16 cellular contexts compared by ENCODE assay signal in genomic region chr17:48060249-48060648, GRCh38. TPM values are rescaled to one million over a fixed set of nuclear protein-coding genes. Genes with fewer than 3 reads are reported as not detected.
DNase-seq lines count a peak whose midpoint lies in the region; ATAC-seq and TF ChIP-seq lines count a peak whose summit lies in the region.
"Had no signal": no experiment of that assay in that cellular context is flagged by ENCODE, and none has a peak within 500 bp of the region (broad histone marks: within the 10 kb centered on the region; RNA-seq: fewer than 3 reads in every experiment).

No MANE protein-coding gene starts in this region.

- TF ChIP-seq CTCF in Calu3 (IDR thresholded peaks at IDR 0.05; ENCODE audit: unreplicated experiment) (no peak), IMR-90 (conservative IDR thresholded peaks at IDR 0.05; ENCODE audit: low read depth, low read length) (no peak), endodermal cell (conservative IDR thresholded peaks at IDR 0.05) (no peak)

- no peak for TF ChIP-seq RAD21 in IMR-90 (IDR thresholded peaks at IDR 0.05; ENCODE audit: low read length)

- no peak overlapping the region for H3K18ac ChIP-seq in IMR-90 (ENCODE audit: low read depth, low read length)

- WGBS in IMR-90 (ENCODE audit: extremely low coverage in 2 of 2, insufficient read length in 1 of 2), 2 experiments = no CpG with 5 or more reads among the region's 7 CpGs
- 89 to 95% methylated on average over 4 to 7 of the region's 7 CpGs for WGBS in endodermal cell (ENCODE audit: insufficient coverage in 1 of 2, insufficient read length in 1 of 2), 2 experiments

- peaks cover 25 to 83% of the 10 kb centered on the region in 2 experiments for H3K79me1 ChIP-seq in IMR-90 (ENCODE audit: low read depth in 1 of 2, low read length in 2 of 2)

- peak overlapping the region; percentile 18 for H2AK9ac ChIP-seq in IMR-90 (replicated peaks; ENCODE audit: low read depth, low read length, poor library complexity)

- no peak overlapping the region for H3K27ac ChIP-seq in IMR-90 (ENCODE audit: insufficient read depth, low read length)
- no peak overlapping the region for H3K27ac ChIP-seq in endodermal cell (ENCODE audit: low read depth, low read length)
- H3K27ac ChIP-seq: BLaER1, lower lobe of right lung had no signal

- no peak overlapping the region for H4K91ac ChIP-seq in IMR-90 (ENCODE audit: insufficient read depth, low read depth, low read length)

- no peak overlapping the region for H2AK5ac ChIP-seq in IMR-90 (ENCODE audit: low read depth, low read length)

- no peak overlapping the region for H3K56ac ChIP-seq in IMR-90 (ENCODE audit: extremely low read depth, insufficient read depth, low read length)

- H3K4me2 ChIP-seq in IMR-90 (ENCODE audit: low read depth, low read length) = no peak overlapping the region
- H3K4me2 ChIP-seq: BLaER1 had no signal

- peaks cover 92% of the 10 kb centered on the region for H3K36me3 Mint-ChIP-seq in Calu3 (ENCODE audit: insufficient read depth, unreplicated experiment)
- peaks cover 81% of the 10 kb centered on the region for H3K36me3 Mint-ChIP-seq in endodermal cell (ENCODE audit: low read depth)
- H3K36me3 Mint-ChIP-seq in T-cell = peaks cover 53% of the 10 kb centered on the region

- H3K9me3 ChIP-seq in IMR-90 (ENCODE audit: control insufficient read depth, insufficient read depth, low read length) = no peaks in the 10 kb centered on the region
- no peaks in the 10 kb centered on the region for H3K9me3 ChIP-seq in endodermal cell (ENCODE audit: control insufficient read depth, low read length)
- H3K9me3 ChIP-seq: BLaER1, lower lobe of right lung had no signal

- H3K27ac Mint-ChIP-seq in Calu3 (ENCODE audit: unreplicated experiment) (peak overlapping the region; percentile 45), endodermal cell (peak overlapping the region; percentile 77), T-cell (no peak overlapping the region)

- H3K27me3 ChIP-seq in IMR-90 (ENCODE audit: control insufficient read depth, insufficient read depth, low read length) (no peaks in the 10 kb centered on the region), endodermal cell (ENCODE audit: control insufficient read depth, insufficient read depth, low read length, poor library complexity, severe bottlenecking) (no peaks in the 10 kb centered on the region)
- H3K27me3 ChIP-seq: BLaER1 had no signal

- H3K9me3 Mint-ChIP-seq in Calu3 (ENCODE audit: low read depth, unreplicated experiment) = no peaks in the 10 kb centered on the region
- H3K9me3 Mint-ChIP-seq in endodermal cell = no peaks in the 10 kb centered on the region
- H3K9me3 Mint-ChIP-seq in T-cell = no peaks in the 10 kb centered on the region

- no peak overlapping the region for H2BK5ac ChIP-seq in IMR-90 (ENCODE audit: low read depth, low read length, poor library complexity, severe bottlenecking)

- no peak overlapping the region for H4K5ac ChIP-seq in IMR-90 (ENCODE audit: low read depth, low read length)

- BruUV-seq in Calu3 (replicated peaks; lab: Mats Ljungman, UMichigan) (no TSS peak), IMR-90 (replicated peaks; lab: Mats Ljungman, UMichigan) (no TSS peak)

- intact Hi-C loops in Calu3 (cut with micrococcal nuclease; ENCODE audit: unreplicated experiment) = no loop called here
- intact Hi-C loops in IMR-90 (cut with micrococcal nuclease) = no loop called here
- intact Hi-C loops in sciatic nerve (cut with DNase I) = no loop called here

- dilution Hi-C loops in IMR-90 (cut with HindIII; ENCODE audit: low sequenced_read_pairs, unreplicated experiment) = no loop called here

- H2BK120ac ChIP-seq in IMR-90 (ENCODE audit: low read depth, low read length) = no peak overlapping the region

- H4K20me1 ChIP-seq in IMR-90 (ENCODE audit: insufficient read depth, low read length) = peaks cover 9% of the 10 kb centered on the region

- DNase-seq in Calu3 (no peak), IMR-90 (no peak), endodermal cell (no peak), sciatic nerve (ENCODE audit: low spot score) (peak; percentile 59), NAMALWA (ENCODE audit: low spot score) (no peak), T-cell (no peak), mucosa of gallbladder (ENCODE audit: low spot score) (no peak)
- DNase-seq: effector memory CD4-positive, alpha-beta T cell; lower lobe of right lung; MM.1S; NK-92 treated with Interleukin-12 subunit alpha and Interleukin-12 subunit beta, amount 100 ng/mL, for 24 hours; SHP77; stimulated activated CD4-positive, alpha-beta T cell treated with anti-CD3 and anti-CD28 coated beads, Interleukin-4, amount 100 ng/mL, for 4 hours; T1000 had no signal

- peaks cover 71% of the 10 kb centered on the region for H3K36me3 ChIP-seq in IMR-90 (ENCODE audit: control insufficient read depth, insufficient read depth, low read length)
- H3K36me3 ChIP-seq in endodermal cell (ENCODE audit: control insufficient read depth, insufficient read depth, low read length) = peaks cover 89% of the 10 kb centered on the region

- no peak overlapping the region for H3K4me3 ChIP-seq in IMR-90 (ENCODE audit: insufficient read depth, low read depth, low read length)
- H3K4me3 ChIP-seq in endodermal cell (ENCODE audit: low read length) = no peak overlapping the region
- H3K4me3 ChIP-seq: BLaER1, lower lobe of right lung had no signal

- in situ Hi-C loops in IMR-90 (cut with MboI; ENCODE audit: low sequenced_read_pairs) = no loop called here

- H3K9ac ChIP-seq in IMR-90 (ENCODE audit: low read depth, low read length) = no peak overlapping the region
- no peak overlapping the region for H3K9ac ChIP-seq in endodermal cell (ENCODE audit: extremely low read depth, low read length, poor library complexity, severe bottlenecking)
- H3K9ac ChIP-seq: BLaER1 had no signal

- CTCF ChIA-PET in Calu3 (lab: Charles Lee) = interaction anchor here (0.6 kb wide), 1 partner anchor 211 kb away, joined by 3 read pairs; no protein-coding TSS in a partner anchor
- CTCF ChIA-PET in IMR-90 (lab: Yijun Ruan, JAX) = no interaction called here
- CTCF ChIA-PET in T-cell (lab: Charles Lee) = no interaction called here

- H2AFZ ChIP-seq in IMR-90 (replicated peaks; ENCODE audit: low read length, poor library complexity) = no peak overlapping the region

- H3K4me3 Mint-ChIP-seq in Calu3 (ENCODE audit: low read depth, unreplicated experiment) = no peak overlapping the region
- no peak overlapping the region for H3K4me3 Mint-ChIP-seq in endodermal cell
- H3K4me3 Mint-ChIP-seq in T-cell = no peak overlapping the region

- H3K4me1 Mint-ChIP-seq in Calu3 (ENCODE audit: low read depth, unreplicated experiment) (peaks cover 24% of the 10 kb centered on the region), endodermal cell (peaks cover 31% of the 10 kb centered on the region), T-cell (peaks cover 10 to 20% (median 12%) of the 10 kb centered on the region in 3 donors)

- H3K4me1 ChIP-seq in IMR-90 (ENCODE audit: control insufficient read depth, insufficient read depth, low read length) = peaks cover 8% of the 10 kb centered on the region
- H3K4me1 ChIP-seq in endodermal cell (ENCODE audit: control insufficient read depth, insufficient read depth, low read length) = peaks cover 7% of the 10 kb centered on the region

- no peak overlapping the region for H2BK20ac ChIP-seq in IMR-90 (ENCODE audit: low read depth, low read length)

- no peaks in the 10 kb centered on the region for H3K27me3 Mint-ChIP-seq in Calu3 (ENCODE audit: unreplicated experiment)
- H3K27me3 Mint-ChIP-seq in endodermal cell (ENCODE audit: insufficient read depth) = no peaks in the 10 kb centered on the region
- H3K27me3 Mint-ChIP-seq in T-cell = no peaks in the 10 kb centered on the region

- H3K14ac ChIP-seq in IMR-90 (replicated peaks; ENCODE audit: low read depth, low read length) = no peak overlapping the region

- no peak for TF ChIP-seq POLR2A in IMR-90 (IDR thresholded peaks at IDR 0.05; ENCODE audit: low read depth, low read length)

- no peak for ATAC-seq in IMR-90 (ENCODE audit: low read depth)
- ATAC-seq in sciatic nerve = peak; percentile 41
- ATAC-seq in T-cell (replicated peaks in 1 of 4) = no peak
- ATAC-seq: lower lobe of right lung had no signal

- H4K8ac ChIP-seq in IMR-90 (ENCODE audit: low read depth in 2 of 2, low read length in 2 of 2) = peak overlapping the region in 1 of 2 experiments; percentile 39; a peak in 1 of 4 replicates

- POLR2A ChIA-PET in IMR-90 (lab: Charles Lee; ENCODE audit: unreplicated experiment) (no interaction called here), T-cell (lab: Charles Lee) (no interaction called here)

- H3K4ac ChIP-seq in IMR-90 (ENCODE audit: low read depth, low read length) = no peak overlapping the region

- H3K23ac ChIP-seq in IMR-90 (ENCODE audit: low read depth, low read length) = peak overlapping the region; percentile 40; the same call in 1 of the 2 replicates

- H2BK15ac ChIP-seq in IMR-90 (ENCODE audit: low read depth, low read length) = no peak overlapping the region

- H3K9me1 ChIP-seq in IMR-90 (ENCODE audit: insufficient read depth, low read length) = peaks cover 19% of the 10 kb centered on the region

RNA-seq across cellular contexts. Expression of gene NFE2L1, which starts 12.1 kb away (rescaled TPM):
- total RNA-seq in Calu3 (2022) = 216 and 247 TPM in 2 replicates
- 35.6 and 42.8 TPM in 2 replicates for total RNA-seq in IMR-90 (2012; rRNA removed)
- polyA plus RNA-seq in IMR-90 (2012; rRNA removed) = 122 and 125 TPM in 2 replicates
- 97.7 and 130 TPM in 2 replicates for polyA plus RNA-seq in IMR-90 (2012; cell fraction: cytosol; rRNA removed)
- polyA plus RNA-seq in IMR-90 (2012; cell fraction: nucleus; rRNA removed; ENCODE audit: low replicate concordance) = 91.5 and 108 TPM in 2 replicates
- 100 to 1,000 TPM; 122 to 135 TPM for total RNA-seq in endodermal cell
- polyA plus RNA-seq in endodermal cell (2013, experiment 1 of 2) = 123 TPM
- polyA plus RNA-seq in endodermal cell (2013, experiment 2 of 2) = 113 TPM
- 287 TPM for total RNA-seq in sciatic nerve
- total RNA-seq in T-cell = 10 to 100 TPM; 30.3 to 61.6 (median 43.9) TPM
- 207 TPM for total RNA-seq in mucosa of gallbladder

RNA-seq across cellular contexts. Expression of gene COPZ2, which starts 22.7 kb away (rescaled TPM):
- 1.1 and 1.2 TPM in 2 replicates for total RNA-seq in Calu3 (2022)
- 41.0 and 60.5 TPM in 2 replicates for total RNA-seq in IMR-90 (2012; rRNA removed)
- 86.1 and 89.4 TPM in 2 replicates for polyA plus RNA-seq in IMR-90 (2012; rRNA removed)
- polyA plus RNA-seq in IMR-90 (2012; cell fraction: cytosol; rRNA removed) = 49.6 and 126 TPM in 2 replicates
- 26.4 and 100 TPM in 2 replicates for polyA plus RNA-seq in IMR-90 (2012; cell fraction: nucleus; rRNA removed; ENCODE audit: low replicate concordance)
- total RNA-seq in endodermal cell = not detected
- polyA plus RNA-seq in endodermal cell (2013, experiment 1 of 2) = 9.0 TPM
- 1.4 TPM for polyA plus RNA-seq in endodermal cell (2013, experiment 2 of 2)
- total RNA-seq in sciatic nerve = 72.7 TPM
- 1 to 10 TPM; 1.2 to 2.6 (median 1.9) TPM for total RNA-seq in T-cell
- 39.3 TPM for total RNA-seq in mucosa of gallbladder
- polyA plus RNA-seq: neural cell had no signal

RNA-seq across cellular contexts. Expression of gene CBX1, which starts 41.0 kb away (rescaled TPM):
- total RNA-seq in Calu3 (2022) = 111 and 126 TPM in 2 replicates
- total RNA-seq in IMR-90 (2012; rRNA removed) = 35.0 and 52.2 TPM in 2 replicates
- 42.9 and 54.9 TPM in 2 replicates for polyA plus RNA-seq in IMR-90 (2012; rRNA removed)
- 12.5 and 21.0 TPM in 2 replicates for polyA plus RNA-seq in IMR-90 (2012; cell fraction: cytosol; rRNA removed)
- polyA plus RNA-seq in IMR-90 (2012; cell fraction: nucleus; rRNA removed; ENCODE audit: low replicate concordance) = 3.3 and 19.8 TPM in 2 replicates
- total RNA-seq in endodermal cell = 100 to 1,000 TPM; 173 to 230 TPM
- polyA plus RNA-seq in endodermal cell (2013, experiment 1 of 2) = 245 TPM
- 229 TPM for polyA plus RNA-seq in endodermal cell (2013, experiment 2 of 2)
- 53.0 TPM for total RNA-seq in sciatic nerve
- total RNA-seq in T-cell = 10 to 100 TPM; 19.6 to 32.4 (median 30.7) TPM
- 41.9 TPM for total RNA-seq in mucosa of gallbladder

RNA-seq across cellular contexts. Expression of gene SNX11, which starts 47.3 kb away (rescaled TPM):
- total RNA-seq in Calu3 (2022) (29.4 and 37.1 TPM in 2 replicates), IMR-90 (2012; rRNA removed) (11.7 and 14.7 TPM in 2 replicates), endodermal cell (10 to 100 TPM; 19.7 to 20.5 TPM), sciatic nerve (18.5 TPM), T-cell (10 to 100 TPM; 10.6 to 20.4 (median 19.5) TPM), mucosa of gallbladder (21.8 TPM)
- polyA plus RNA-seq in IMR-90 (2012; rRNA removed) = 12.5 and 16.9 TPM in 2 replicates
- polyA plus RNA-seq in IMR-90 (2012; cell fraction: cytosol; rRNA removed) = 6.7 and 13.4 TPM in 2 replicates
- polyA plus RNA-seq in IMR-90 (2012; cell fraction: nucleus; rRNA removed; ENCODE audit: low replicate concordance) = 7.7 and 17.2 TPM in 2 replicates
- polyA plus RNA-seq in endodermal cell (2013, experiment 1 of 2) = 16.2 TPM
- polyA plus RNA-seq in endodermal cell (2013, experiment 2 of 2) = 13.6 TPM

Comparison
In these comparisons a context has a peak if more than half of its experiments do, and no peak if none do; other contexts are left out.
1. H3K27ac Mint-ChIP-seq: peak in Calu3 (single experiment) and endodermal cell (single experiment); none in T-cell (0 of 2).
2. RNA of gene COPZ2, which starts 22.7 kb away (total RNA-seq): 72.7 TPM in sciatic nerve (single experiment), 41.0 to 60.5 TPM in IMR-90 and 39.3 TPM in mucosa of gallbladder (single experiment); 1.2 to 2.6 TPM in T-cell, 1.1 to 1.2 TPM in Calu3 and not detected in endodermal cell; every median in the first group is over 10 times any median in the second.